8 cellular contexts compared by ENCODE assay signal in the genomic region with DNA sequence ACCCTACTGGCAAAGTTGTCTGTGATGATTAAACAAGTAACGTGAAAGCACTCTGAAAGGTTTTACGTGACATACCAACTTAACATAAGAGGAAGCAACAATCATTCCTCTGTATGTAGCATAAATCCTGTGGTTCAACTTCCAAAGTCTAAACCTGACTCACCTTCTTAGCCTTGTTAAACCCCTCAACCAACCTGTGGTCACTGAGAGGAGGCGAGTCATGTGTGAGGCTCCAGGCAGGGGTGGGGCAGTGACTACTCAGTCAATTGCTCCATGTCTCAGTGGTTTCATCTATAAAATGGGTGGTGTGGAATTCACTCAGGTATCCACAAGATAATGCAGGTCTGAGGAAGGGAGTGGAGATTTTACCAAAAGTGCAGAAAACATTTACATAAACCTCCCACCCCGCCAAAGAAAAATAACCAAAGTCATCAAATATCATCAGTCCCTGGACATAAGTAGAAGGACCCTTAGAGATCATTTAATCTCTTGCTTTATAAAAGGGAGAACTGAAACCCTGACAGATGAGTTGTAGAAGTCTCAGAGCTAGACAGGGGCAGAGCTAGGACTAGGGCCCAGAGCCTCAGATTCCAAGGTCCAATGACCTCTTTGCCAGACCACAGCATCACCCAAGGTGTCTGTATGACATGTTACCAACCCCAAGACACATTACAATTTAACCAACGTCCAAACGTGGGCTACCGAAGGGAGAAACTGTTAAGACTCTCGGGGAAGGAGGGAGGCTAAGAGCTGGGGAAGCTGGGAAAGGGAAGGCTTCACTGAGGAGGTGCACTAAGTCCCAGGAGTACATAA. TPM values are rescaled to one million over a fixed set of nuclear protein-coding genes. Genes with fewer than 3 reads are reported as not detected.
DNase-seq lines count a peak whose midpoint lies in the region; ATAC-seq, FAIRE-seq and TF ChIP-seq lines count a peak whose summit lies in the region.

No MANE protein-coding gene starts in this region.

- FAIRE-seq in GM12892 (lab: Jason Lieb, UNC), result peak; percentile 53

- no peaks in the 10 kb centered on the region for H3K27me3 ChIP-seq in psoas muscle (ENCODE audit: insufficient read depth in 3 of 3, low read length in 2 of 3)

- intact Hi-C loops in psoas muscle (cut with DNase I), result no loop called here

- ATAC-seq in HG02852 (IDR thresholded peaks at IDR 0.05; ENCODE audit: unreplicated experiment) (peak; percentile 30), psoas muscle (no peak)
- no peak for ATAC-seq in central memory CD8-positive, alpha-beta T cell (replicated peaks; ENCODE audit: extremely low read depth, poor library complexity, severe bottlenecking)

- WGBS in psoas muscle, 3 donors, result 74 to 82% (median 74%) methylated on average over 8 of the region's 8 CpGs

- no peak for TF ChIP-seq CTCF in psoas muscle (IDR thresholded peaks at IDR 0.05)

- H3K4me1 ChIP-seq in psoas muscle, result peaks cover 22% of the 10 kb centered on the region

- peaks cover 3 to 61% of the 10 kb centered on the region in 2 donors for H3K36me3 ChIP-seq in psoas muscle (ENCODE audit: insufficient read depth in 1 of 2, low read depth in 1 of 2)

- peak overlapping the region; percentile 16 for H3K4me3 Mint-ChIP-seq in central memory CD8-positive, alpha-beta T cell

- H3K27me3 Mint-ChIP-seq in central memory CD8-positive, alpha-beta T cell, result no peaks in the 10 kb centered on the region

- TF ChIP-seq POLR2A in GM12892 (IDR thresholded peaks at IDR 0.05; ENCODE audit: low read depth, low read length), result no peak; the same call in 1 of the 2 replicates

- H3K9me3 ChIP-seq in psoas muscle, result no peaks in the 10 kb centered on the region

- H3K36me3 Mint-ChIP-seq in central memory CD8-positive, alpha-beta T cell (ENCODE audit: insufficient read depth), result peaks cover 56% of the 10 kb centered on the region

- DNase-seq in GM12892 (ENCODE audit: insufficient read length), result peak; percentile 44
- DNase-seq in RPMI8226, result peak; percentile 84
- DNase-seq in central memory CD8-positive, alpha-beta T cell (ENCODE audit: low spot score in 2 of 2), result no peak
- no peak for DNase-seq in psoas muscle
- no peak for DNase-seq in cerebellar nuclear complex (lab: John Stamatoyannopoulos, UW)
- DNase-seq in COLO829 (ENCODE audit: low spot score), result no peak
- DNase-seq in HuH-7 (ENCODE audit: low spot score), result no peak

- H3K27ac ChIP-seq in psoas muscle, result peak overlapping the region; percentile 100

- H3K4me1 Mint-ChIP-seq in central memory CD8-positive, alpha-beta T cell, result peaks cover 59% of the 10 kb centered on the region

- H3K9me3 Mint-ChIP-seq in central memory CD8-positive, alpha-beta T cell, result no peaks in the 10 kb centered on the region

- peak overlapping the region; percentile 93 for H3K27ac Mint-ChIP-seq in central memory CD8-positive, alpha-beta T cell (ENCODE audit: low read depth)

- peak overlapping the region; percentile 96 for H3K4me3 ChIP-seq in psoas muscle

RNA-seq across cellular contexts. Expression of a gene that starts 3.7 kb away (rescaled TPM):
- 146 TPM for polyA plus RNA-seq in GM12892 (2012; ENCODE audit: missing spikeins)
- 100 to 1,000 TPM; 423 to 683 (median 522) TPM for total RNA-seq in psoas muscle
- polyA plus RNA-seq in psoas muscle, result 100 to 1,000 TPM; 522 to 746 (median 549) TPM

Comparison
In these comparisons a context has a peak if more than half of its experiments do, and no peak if none do; other contexts are left out.
1. DNase-seq: peak in GM12892 (single experiment) and RPMI8226 (single experiment); none in central memory CD8-positive, alpha-beta T cell (0 of 2), psoas muscle (0 of 2), cerebellar nuclear complex (0 of 2), COLO829 (single experiment) and HuH-7 (single experiment).